Comparison of ENCODE assay signal across 8 cellular contexts in genomic region chr20:38633577-38634093, GRCh38. TPM values are rescaled to one million over a fixed set of nuclear protein-coding genes. Genes with fewer than 3 reads are reported as not detected.
A peak's percentile ranks its signal among the peaks of the same experiment; 100 is the strongest.
DNase-seq lines count a peak whose midpoint lies in the region; ATAC-seq and TF ChIP-seq lines count a peak whose summit lies in the region.

No MANE protein-coding gene starts in this region.

- H2AK5ac ChIP-seq in mesenchymal stem cell (ENCODE audit: low read length, severe bottlenecking), result no peak overlapping the region

- H3K4ac ChIP-seq in mesenchymal stem cell (ENCODE audit: low read depth in 1 of 2, low read length in 2 of 2), result no peak overlapping the region

- ATAC-seq in HG02981 (IDR thresholded peaks at IDR 0.05; ENCODE audit: unreplicated experiment), result peak; percentile 61
- no peak for ATAC-seq in omental fat pad (ENCODE audit: low FRiP score)

- H3K14ac ChIP-seq in mesenchymal stem cell (ENCODE audit: low read length in 2 of 2), result no peak overlapping the region

- H3K27ac ChIP-seq in mesenchymal stem cell (ENCODE audit: low read length, poor library complexity, severe bottlenecking), result no peak overlapping the region

- no peaks in the 10 kb centered on the region for H3K79me1 ChIP-seq in mesenchymal stem cell (replicated peaks; ENCODE audit: low read length, poor library complexity, severe bottlenecking)

- H3K27me3 ChIP-seq in mesenchymal stem cell (ENCODE audit: control insufficient read depth in 1 of 2, insufficient read depth in 1 of 2, low read length in 2 of 2), result peaks cover 0 to 26% of the 10 kb centered on the region in 2 experiments

- no peak overlapping the region for H3K9ac ChIP-seq in mesenchymal stem cell (ENCODE audit: low read length)

- no peak overlapping the region for H2AFZ ChIP-seq in mesenchymal stem cell (ENCODE audit: low read depth, low read length)

- peak; percentile 43 for DNase-seq in DMS53 treated with DMSO at 0.1 percent for 48 hours (lab: John Stamatoyannopoulos, UW; ENCODE audit: unreplicated experiment)
- peak; percentile 48 to 60 for DNase-seq in NCI-H524 (lab: John Stamatoyannopoulos, UW)
- DNase-seq in activated CD4-positive, alpha-beta T cell treated with anti-CD3 and anti-CD28 coated beads for 48 hours, result peak; percentile 75
- DNase-seq in dermis blood vessel endothelial cell, result peak; percentile 73
- peak; percentile 47 for DNase-seq in mesenchymal stem cell
- DNase-seq in stimulated activated CD8-positive, alpha-beta memory T cell treated with anti-CD3 and anti-CD28 coated beads, Interleukin-7, amount 100 ng/mL, for 48 hours (ENCODE audit: extremely low read depth in 1 of 2, low read depth in 1 of 2), result peak; percentile 24 to 29
- no peak for DNase-seq in omental fat pad (ENCODE audit: low spot score)

- H3K4me1 ChIP-seq in mesenchymal stem cell (ENCODE audit: control insufficient read depth, insufficient read depth, low read depth, low read length), result peaks cover 4% of the 10 kb centered on the region

- H2BK120ac ChIP-seq in mesenchymal stem cell (ENCODE audit: low read depth, low read length), result no peak overlapping the region

- H3K23ac ChIP-seq in mesenchymal stem cell (ENCODE audit: low read length in 2 of 2), result no peak overlapping the region

- no peak overlapping the region for H4K8ac ChIP-seq in mesenchymal stem cell (ENCODE audit: low read length)

- H3K4me3 ChIP-seq in mesenchymal stem cell (ENCODE audit: insufficient read depth in 1 of 2, low read depth in 1 of 2, low read length in 2 of 2), result no peak overlapping the region

- H3K36me3 ChIP-seq in mesenchymal stem cell (ENCODE audit: control insufficient read depth in 1 of 2, insufficient read depth in 2 of 2, low read depth in 1 of 2, low read length in 2 of 2), result peaks cover 0 to under 1% of the 10 kb centered on the region in 2 experiments

- no peak overlapping the region for H4K91ac ChIP-seq in mesenchymal stem cell (ENCODE audit: low read length)

- H3K18ac ChIP-seq in mesenchymal stem cell (ENCODE audit: low read depth in 1 of 2, low read length in 2 of 2), result no peak overlapping the region

- 38% methylated on average over 13 of the region's 13 CpGs for WGBS in mesenchymal stem cell

- H2BK12ac ChIP-seq in mesenchymal stem cell (ENCODE audit: low read length in 2 of 2), result no peak overlapping the region

- H2BK15ac ChIP-seq in mesenchymal stem cell (ENCODE audit: low read depth, poor library complexity, severe bottlenecking), result no peak overlapping the region

- H3K4me2 ChIP-seq in mesenchymal stem cell (ENCODE audit: low read length, poor library complexity, severe bottlenecking), result no peak overlapping the region

- no peaks in the 10 kb centered on the region for H3K9me3 ChIP-seq in mesenchymal stem cell (ENCODE audit: control insufficient read depth, low read length)

- peak in 1 of 3 donors; percentile 40 for TF ChIP-seq CTCF in omental fat pad (IDR thresholded peaks at IDR 0.05)

- no peak overlapping the region for H2BK5ac ChIP-seq in mesenchymal stem cell (ENCODE audit: low read depth, low read length, poor library complexity, severe bottlenecking)

RNA-seq across cellular contexts. Expression of gene ARHGAP40, which starts 32.0 kb away (rescaled TPM):
- 0.09 TPM in 1 of 2 replicates, not detected in the other for total RNA-seq in dermis blood vessel endothelial cell
- not detected for polyA plus RNA-seq in mesenchymal stem cell (2013, experiment 1 of 2)
- not detected for polyA plus RNA-seq in mesenchymal stem cell (2013, experiment 2 of 2)
- total RNA-seq in omental fat pad, result not detected

RNA-seq across cellular contexts. Expression of gene ADIG, which starts 52.6 kb away (rescaled TPM):
- total RNA-seq in dermis blood vessel endothelial cell (not detected in 2 replicates), omental fat pad (not detected)
- not detected for polyA plus RNA-seq in mesenchymal stem cell (2013, experiment 1 of 2)
- not detected for polyA plus RNA-seq in mesenchymal stem cell (2013, experiment 2 of 2)
